Comparison of ENCODE assay signal across 10 cellular contexts in the genomic region with DNA sequence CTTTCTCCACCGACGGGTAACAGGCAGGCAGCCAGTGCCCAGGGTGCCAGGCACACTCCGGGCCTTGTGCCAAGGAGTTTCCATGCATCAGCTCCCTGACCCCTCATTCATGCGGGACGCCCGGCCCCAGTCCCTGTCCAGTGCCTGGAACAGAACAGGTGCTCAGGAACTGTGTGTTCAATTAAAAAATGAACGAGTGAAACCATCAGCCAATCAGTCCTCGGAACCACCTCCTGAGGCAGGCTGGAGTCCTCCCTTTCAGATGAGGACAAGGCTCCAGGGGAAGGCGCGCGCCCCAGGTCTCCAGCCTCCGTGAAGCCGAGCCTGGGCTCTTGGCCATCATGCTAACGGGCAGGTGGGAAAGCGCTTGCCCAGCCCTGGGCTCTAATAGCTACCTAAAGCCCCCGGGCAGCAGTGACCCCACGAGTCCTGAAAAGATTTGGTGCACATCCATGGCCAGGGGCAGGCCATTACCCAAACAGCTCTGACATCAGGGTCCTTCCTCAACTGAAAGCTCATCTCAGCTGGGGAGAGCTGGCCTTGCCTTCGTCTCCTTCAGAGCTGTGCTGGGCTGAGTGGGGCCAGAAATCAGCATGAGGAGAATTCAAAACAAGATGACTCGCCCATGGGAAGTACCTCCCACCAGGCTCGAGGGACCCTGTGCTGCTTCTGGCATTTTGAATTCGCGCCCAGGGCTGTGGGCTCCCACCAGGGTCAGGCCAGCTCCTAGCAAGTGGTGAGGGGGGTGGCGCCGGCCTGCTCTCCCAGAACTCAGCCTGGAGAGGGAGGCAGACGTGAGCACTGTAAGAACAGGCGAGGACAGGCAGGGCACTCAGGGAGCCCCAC.
A peak's percentile ranks its signal among the peaks of the same experiment; 100 is the strongest.
DNase-seq lines count a peak whose midpoint lies in the region; ATAC-seq and TF ChIP-seq lines count a peak whose summit lies in the region.
"Had no signal": no experiment of that assay in that cellular context is flagged by ENCODE, and none has a peak within 500 bp of the region (broad histone marks: within the 10 kb centered on the region; RNA-seq: fewer than 3 reads in every experiment).

No MANE protein-coding gene starts in this region.

- WGBS in hepatocyte (ENCODE audit: low lambda C conversion rate, missing lambda C conversion rate) = 93% methylated on average over 26 of the region's 26 CpGs

- TF ChIP-seq POLR2A in GM18505 (IDR thresholded peaks at IDR 0.05; ENCODE audit: borderline replicate concordance, extremely low read depth, insufficient read depth, insufficient read length) = no peak

- no peak overlapping the region for H3K27ac Mint-ChIP-seq in T-helper 17 cell

- H3K4me3 Mint-ChIP-seq in T-helper 17 cell = no peak overlapping the region

- H2AFZ ChIP-seq in hepatocyte = no peak overlapping the region

- no peaks in the 10 kb centered on the region for H3K79me2 ChIP-seq in hepatocyte

- no peaks in the 10 kb centered on the region for H3K36me3 Mint-ChIP-seq in T-helper 17 cell (ENCODE audit: low read depth)

- peaks cover 16% of the 10 kb centered on the region for H3K4me1 Mint-ChIP-seq in T-helper 17 cell

- H3K27me3 Mint-ChIP-seq in T-helper 17 cell = no peaks in the 10 kb centered on the region

- H3K27ac ChIP-seq in hepatocyte = no peak overlapping the region

- H4K20me1 ChIP-seq in hepatocyte (ENCODE audit: insufficient read depth, poor library complexity, severe bottlenecking) = no peaks in the 10 kb centered on the region

- H3K9me3 ChIP-seq in hepatocyte (ENCODE audit: low read depth) = peaks cover 7% of the 10 kb centered on the region
- H3K9me3 ChIP-seq in T-helper 17 cell (ENCODE audit: control insufficient read depth, low read length, poor library complexity, severe bottlenecking) = no peaks in the 10 kb centered on the region

- H3K4me1 ChIP-seq in hepatocyte (ENCODE audit: insufficient read depth) = peaks cover 4% of the 10 kb centered on the region

- H3K9me2 ChIP-seq in hepatocyte (replicated peaks; ENCODE audit: insufficient read depth) = no peaks in the 10 kb centered on the region

- no peaks in the 10 kb centered on the region for H3K36me3 ChIP-seq in hepatocyte (replicated peaks; ENCODE audit: insufficient read depth, low read depth)

- peak; percentile 11 for DNase-seq in ELR (ENCODE audit: low read depth)
- peak; percentile 30 for DNase-seq in fibroblast of villous mesenchyme (ENCODE audit: low read depth)
- DNase-seq in renal cortical epithelial cell (ENCODE audit: low read depth) = peak; percentile 55
- no peak for DNase-seq in hepatocyte (ENCODE audit: low spot score)
- no peak for DNase-seq in GM10266 (ENCODE audit: extremely low spot score)
- DNase-seq in T-helper 17 cell = no peak
- DNase-seq: hippocampal formation, T-helper 9 cell had no signal

- ATAC-seq in SK-N-SH treated with all-trans-retinoic acid at 6 μM for 48 hours = peak; percentile 51
- ATAC-seq in GM18505 (IDR thresholded peaks at IDR 0.05; ENCODE audit: unreplicated experiment) = no peak
- no peak for ATAC-seq in T-helper 17 cell

- no peak for TF ChIP-seq CTCF in fibroblast of villous mesenchyme (IDR thresholded peaks at IDR 0.05; ENCODE audit: insufficient read depth, low read depth, low read length)
- TF ChIP-seq CTCF in hepatocyte (IDR thresholded peaks at IDR 0.05; ENCODE audit: poor library complexity) = no peak
- no peak for TF ChIP-seq CTCF in GM10266 (IDR thresholded peaks at IDR 0.05; ENCODE audit: control insufficient read depth, insufficient read depth, low read depth, missing control alignments)

- H3K4me2 ChIP-seq in hepatocyte = no peak overlapping the region

- no peaks in the 10 kb centered on the region for H3K27me3 ChIP-seq in hepatocyte

- no peak overlapping the region for H3K4me3 ChIP-seq in fibroblast of villous mesenchyme (ENCODE audit: low read depth, low read length)
- H3K4me3 ChIP-seq in hepatocyte = no peak overlapping the region

TF ChIP-seq in SK-N-SH treated with all-trans-retinoic acid at 6 μM for 48 hours, 23 proteins besides CTCF, POLR2A, EP300 and RAD21:
- no peak for TF ChIP-seq POU6F1 (CRISPR knock-in tag; IDR thresholded peaks at IDR 0.05; ENCODE audit: borderline replicate concordance, low read depth)
- TF ChIP-seq ISL1 (CRISPR knock-in tag; IDR thresholded peaks at IDR 0.05) = no peak
- no peak for TF ChIP-seq TOX (CRISPR knock-in tag; IDR thresholded peaks at IDR 0.05; ENCODE audit: borderline replicate concordance)
- TF ChIP-seq ZNF70 (CRISPR knock-in tag; IDR thresholded peaks at IDR 0.05) = no peak
- TF ChIP-seq ZFP3 (CRISPR knock-in tag; IDR thresholded peaks at IDR 0.05) = no peak
- no peak for TF ChIP-seq SNAI2 (CRISPR knock-in tag; IDR thresholded peaks at IDR 0.05)

Comparison
In these comparisons a context has a peak if more than half of its experiments do, and no peak if none do; other contexts are left out.
1. DNase-seq: peak in ELR (single experiment), fibroblast of villous mesenchyme (single experiment) and renal cortical epithelial cell (single experiment); none in hepatocyte (single experiment), GM10266 (single experiment) and T-helper 17 cell (0 of 3).